ENCODE assay signal across 22 cellular contexts in genomic region chr16:48087639-48088038, GRCh38.
"Had no signal": no experiment of that assay in that cellular context is flagged by ENCODE, and none has a peak within 500 bp of the region (broad histone marks: within the 10 kb centered on the region; RNA-seq: fewer than 3 reads in every experiment).

No MANE protein-coding gene starts in this region.

- H3K4me1 Mint-ChIP-seq: immature natural killer cell; memory B cell; natural killer cell; stimulated activated effector memory CD8-positive, alpha-beta T cell treated with anti-CD3 and anti-CD28 coated beads, Interleukin-12 subunit alpha, Interleukin-12 subunit beta, amount 100 ng/mL, for 72 hours had no signal

- DNase-seq: dorsolateral prefrontal cortex; effector CD4-positive, alpha-beta T cell; hypothalamus; immature natural killer cell; islet precursor cell; kidney glomerular epithelial cell; left colon; natural killer cell; occipital lobe; pancreas; sigmoid colon; stimulated activated CD4-positive, alpha-beta T cell treated with anti-CD3 and anti-CD28 coated beads, Interleukin-2, amount 100 ng/mL, for 24 hours; stimulated activated CD4-positive, alpha-beta T cell treated with anti-CD3 and anti-CD28 coated beads, Interleukin-4, amount 100 ng/mL, for 24 hours; stimulated activated naive CD4-positive, alpha-beta T cell treated with Interleukin-2 at 50 U/mL for 16 hours; stomach; thyroid gland; trophoblast cell had no signal

- H3K4me1 ChIP-seq: pancreas, sigmoid colon, stomach, thyroid gland had no signal

- H3K9me3 ChIP-seq: pancreas, sigmoid colon, stomach, thyroid gland had no signal

- H3K4me3 ChIP-seq: dorsolateral prefrontal cortex, lung, pancreas, sigmoid colon, stomach, thyroid gland had no signal

- H3K36me3 Mint-ChIP-seq: immature natural killer cell; memory B cell; natural killer cell; stimulated activated effector memory CD8-positive, alpha-beta T cell treated with anti-CD3 and anti-CD28 coated beads, Interleukin-12 subunit alpha, Interleukin-12 subunit beta, amount 100 ng/mL, for 72 hours had no signal

- FAIRE-seq: colon, frontal cortex, pancreas had no signal

- ATAC-seq: left colon, pancreas had no signal

- H3K27me3 ChIP-seq: pancreas, stomach, thyroid gland had no signal

- H3K27ac ChIP-seq: dorsolateral prefrontal cortex, pancreas, sigmoid colon, stomach, thyroid gland had no signal

- H3K4me3 Mint-ChIP-seq: immature natural killer cell; memory B cell; natural killer cell; stimulated activated effector memory CD8-positive, alpha-beta T cell treated with anti-CD3 and anti-CD28 coated beads, Interleukin-12 subunit alpha, Interleukin-12 subunit beta, amount 100 ng/mL, for 72 hours had no signal

- H3K27ac Mint-ChIP-seq: immature natural killer cell; memory B cell; natural killer cell; stimulated activated effector memory CD8-positive, alpha-beta T cell treated with anti-CD3 and anti-CD28 coated beads, Interleukin-12 subunit alpha, Interleukin-12 subunit beta, amount 100 ng/mL, for 72 hours had no signal

- H3K36me3 ChIP-seq: pancreas, sigmoid colon, stomach, thyroid gland had no signal

- H3K9me3 Mint-ChIP-seq: memory B cell; natural killer cell; stimulated activated effector memory CD8-positive, alpha-beta T cell treated with anti-CD3 and anti-CD28 coated beads, Interleukin-12 subunit alpha, Interleukin-12 subunit beta, amount 100 ng/mL, for 72 hours had no signal
